Comparison of ENCODE assay signal across 1 cellular context in genomic region chr16:1077877-1078578, GRCh38.
TF ChIP-seq lines count a peak whose summit lies in the region.

No MANE protein-coding gene starts in this region.

TF ChIP-seq in A549, 52 proteins besides CTCF, POLR2A, EP300 and RAD21 (continued from another document):
- no peak for TF ChIP-seq CBX2 (IDR thresholded peaks at IDR 0.05; ENCODE audit: borderline replicate concordance, low read depth)
- no peak for TF ChIP-seq ZC3H11A (IDR thresholded peaks at IDR 0.05)
- TF ChIP-seq FOSB (CRISPR knock-in tag; IDR thresholded peaks at IDR 0.05): no peak
- no peak for TF ChIP-seq RNF2 (IDR thresholded peaks at IDR 0.05; ENCODE audit: borderline replicate concordance, low read depth)
- no peak for TF ChIP-seq ZNF302 (CRISPR knock-in tag; IDR thresholded peaks at IDR 0.05)
- no peak for TF ChIP-seq ZFP36 (IDR thresholded peaks at IDR 0.05; ENCODE audit: borderline replicate concordance, partially characterized antibody)
- TF ChIP-seq CHD2 (IDR thresholded peaks at IDR 0.05; ENCODE audit: low read length, partially characterized antibody): no peak
- TF ChIP-seq NFE2L2 (conservative IDR thresholded peaks at IDR 0.05; ENCODE audit: low read length): no peak
- no peak for TF ChIP-seq RCOR1 (IDR thresholded peaks at IDR 0.05; ENCODE audit: low read depth, low read length)
- no peak for TF ChIP-seq USF2 (IDR thresholded peaks at IDR 0.05)
- TF ChIP-seq GATA3 (IDR thresholded peaks at IDR 0.05; ENCODE audit: borderline replicate concordance): no peak
